In genomic region chr6:151054304-151054703, GRCh38 we compare ENCODE assay signal across 21 cellular contexts.
A peak's percentile ranks its signal among the peaks of the same experiment; 100 is the strongest.
DNase-seq lines count a peak whose midpoint lies in the region; ATAC-seq and TF ChIP-seq lines count a peak whose summit lies in the region.
"Had no signal": no experiment of that assay in that cellular context is flagged by ENCODE, and none has a peak within 500 bp of the region (broad histone marks: within the 10 kb centered on the region; RNA-seq: fewer than 3 reads in every experiment).

No MANE protein-coding gene starts in this region.

- TF ChIP-seq CTCF in fibroblast of the aortic adventitia (IDR thresholded peaks at IDR 0.05; ENCODE audit: insufficient read depth, low read length) (no peak), mesothelial cell of epicardium (IDR thresholded peaks at IDR 0.05; ENCODE audit: unreplicated experiment) (no peak), uterus (IDR thresholded peaks at IDR 0.05) (no peak)

- no peak for ATAC-seq in activated T-cell treated with anti-CD3 and anti-CD28 coated beads, Interleukin-2, amount 50 U/mL, for 72 hours (replicated peaks in 1 of 2)
- ATAC-seq in GM19397 (IDR thresholded peaks at IDR 0.05; ENCODE audit: unreplicated experiment) (no peak), GM21825 (IDR thresholded peaks at IDR 0.05; ENCODE audit: unreplicated experiment) (no peak)
- ATAC-seq: left lung, WTC11 had no signal

- TF ChIP-seq POLR2A in uterus (IDR thresholded peaks at IDR 0.05): no peak

- no peaks in the 10 kb centered on the region for H3K36me3 ChIP-seq in uterus

- H3K4me3 Mint-ChIP-seq in activated T-cell treated with anti-CD3 and anti-CD28 coated beads, Interleukin-2, amount 50 U/mL, for 72 hours: no peak overlapping the region
- H3K4me3 Mint-ChIP-seq in activated T-cell treated with anti-CD3 and anti-CD28 coated beads, Interleukin-2, amount 50 U/mL, for 24 hours: no peak overlapping the region
- peak overlapping the region; percentile 18 for H3K4me3 Mint-ChIP-seq in mesothelial cell of epicardium
- H3K4me3 Mint-ChIP-seq: WTC11 had no signal

- intact Hi-C loops in uterus (cut with DNase I; ENCODE audit: low total_unique reads): no loop called here

- H3K27me3 Mint-ChIP-seq in activated T-cell treated with anti-CD3 and anti-CD28 coated beads, Interleukin-2, amount 50 U/mL, for 72 hours (ENCODE audit: low read depth): no peaks in the 10 kb centered on the region
- no peaks in the 10 kb centered on the region for H3K27me3 Mint-ChIP-seq in activated T-cell treated with anti-CD3 and anti-CD28 coated beads, Interleukin-2, amount 50 U/mL, for 24 hours
- H3K27me3 Mint-ChIP-seq in mesothelial cell of epicardium (ENCODE audit: low read depth): no peaks in the 10 kb centered on the region

- H3K4me1 Mint-ChIP-seq in activated T-cell treated with anti-CD3 and anti-CD28 coated beads, Interleukin-2, amount 50 U/mL, for 72 hours (ENCODE audit: low read depth): peaks cover 7% of the 10 kb centered on the region
- H3K4me1 Mint-ChIP-seq in activated T-cell treated with anti-CD3 and anti-CD28 coated beads, Interleukin-2, amount 50 U/mL, for 24 hours (ENCODE audit: low read depth): no peaks in the 10 kb centered on the region
- H3K4me1 Mint-ChIP-seq in mesothelial cell of epicardium: peaks cover 71% of the 10 kb centered on the region
- H3K4me1 Mint-ChIP-seq: WTC11 had no signal

- no peak for DNase-seq in activated T-cell treated with anti-CD3 and anti-CD28 coated beads, Interleukin-2, amount 50 U/mL, for 72 hours
- no peak for DNase-seq in activated T-cell treated with anti-CD3 and anti-CD28 coated beads, Interleukin-2, amount 50 U/mL, for 24 hours
- DNase-seq in fibroblast of the aortic adventitia (ENCODE audit: low read depth): peak; percentile 80
- no peak for DNase-seq in mesothelial cell of epicardium (ENCODE audit: low spot score in 2 of 2, unreplicated experiment in 2 of 2)
- DNase-seq in uterus: peak; percentile 36 to 70
- no peak for DNase-seq in activated naive CD4-positive, alpha-beta T cell treated with Interleukin-2 at 50 U/mL for 16 hours
- DNase-seq: 8988T; foreskin melanocyte; Kasumi-1; left lung; NCI-H1105 treated with DMSO at 0.1 percent for 48 hours; NCI-H69; OCI-M1; SJCRH30; stimulated activated CD8-positive, alpha-beta memory T cell treated with anti-CD3 and anti-CD28 coated beads, Interleukin-4, amount 100 ng/mL, for 48 hours; substantia nigra; T-helper 2 cell had no signal

- no peaks in the 10 kb centered on the region for H3K9me3 ChIP-seq in uterus
- H3K9me3 ChIP-seq: left lung, SJCRH30 had no signal

- H3K36me3 Mint-ChIP-seq in activated T-cell treated with anti-CD3 and anti-CD28 coated beads, Interleukin-2, amount 50 U/mL, for 72 hours (ENCODE audit: insufficient read depth in 2 of 2): peaks cover 11 to 18% of the 10 kb centered on the region in 2 donors
- peaks cover 78% of the 10 kb centered on the region for H3K36me3 Mint-ChIP-seq in activated T-cell treated with anti-CD3 and anti-CD28 coated beads, Interleukin-2, amount 50 U/mL, for 24 hours (ENCODE audit: low read depth)
- H3K36me3 Mint-ChIP-seq in mesothelial cell of epicardium: no peaks in the 10 kb centered on the region

- peak overlapping the region; percentile 44 for H3K27ac Mint-ChIP-seq in activated T-cell treated with anti-CD3 and anti-CD28 coated beads, Interleukin-2, amount 50 U/mL, for 72 hours
- H3K27ac Mint-ChIP-seq in activated T-cell treated with anti-CD3 and anti-CD28 coated beads, Interleukin-2, amount 50 U/mL, for 24 hours: no peak overlapping the region
- H3K27ac Mint-ChIP-seq in mesothelial cell of epicardium: peak overlapping the region; percentile 96
- H3K27ac Mint-ChIP-seq: WTC11 had no signal

- peak overlapping the region; percentile 47 to 59 for H3K27ac ChIP-seq in uterus
- H3K27ac ChIP-seq: left lung, parathyroid adenoma, SJCRH30 had no signal

- no peaks in the 10 kb centered on the region for H3K9me3 Mint-ChIP-seq in activated T-cell treated with anti-CD3 and anti-CD28 coated beads, Interleukin-2, amount 50 U/mL, for 72 hours
- no peaks in the 10 kb centered on the region for H3K9me3 Mint-ChIP-seq in activated T-cell treated with anti-CD3 and anti-CD28 coated beads, Interleukin-2, amount 50 U/mL, for 24 hours
- H3K9me3 Mint-ChIP-seq in mesothelial cell of epicardium: no peaks in the 10 kb centered on the region
- H3K9me3 Mint-ChIP-seq: WTC11 had no signal

- H3K4me3 ChIP-seq in fibroblast of the aortic adventitia (ENCODE audit: low read depth, low read length): no peak overlapping the region
- H3K4me3 ChIP-seq in uterus: no peak overlapping the region
- H3K4me3 ChIP-seq: left lung, SJCRH30 had no signal

- no peaks in the 10 kb centered on the region for H3K27me3 ChIP-seq in uterus
- H3K27me3 ChIP-seq: left lung, SJCRH30 had no signal

- peaks cover 9 to 11% of the 10 kb centered on the region in 2 donors for H3K4me1 ChIP-seq in uterus
- H3K4me1 ChIP-seq: left lung, parathyroid adenoma, SJCRH30 had no signal

Comparison
In these comparisons a context has a peak if more than half of its experiments do, and no peak if none do; other contexts are left out.
1. DNase-seq: peak in fibroblast of the aortic adventitia (single experiment) and uterus (2 of 2); none in activated T-cell treated with anti-CD3 and anti-CD28 coated beads, Interleukin-2, amount 50 U/mL, for 72 hours (0 of 2), activated T-cell treated with anti-CD3 and anti-CD28 coated beads, Interleukin-2, amount 50 U/mL, for 24 hours (single experiment), mesothelial cell of epicardium (0 of 2) and activated naive CD4-positive, alpha-beta T cell treated with Interleukin-2 at 50 U/mL for 16 hours (single experiment).